23 cellular contexts compared by ENCODE assay signal in the genomic region with DNA sequence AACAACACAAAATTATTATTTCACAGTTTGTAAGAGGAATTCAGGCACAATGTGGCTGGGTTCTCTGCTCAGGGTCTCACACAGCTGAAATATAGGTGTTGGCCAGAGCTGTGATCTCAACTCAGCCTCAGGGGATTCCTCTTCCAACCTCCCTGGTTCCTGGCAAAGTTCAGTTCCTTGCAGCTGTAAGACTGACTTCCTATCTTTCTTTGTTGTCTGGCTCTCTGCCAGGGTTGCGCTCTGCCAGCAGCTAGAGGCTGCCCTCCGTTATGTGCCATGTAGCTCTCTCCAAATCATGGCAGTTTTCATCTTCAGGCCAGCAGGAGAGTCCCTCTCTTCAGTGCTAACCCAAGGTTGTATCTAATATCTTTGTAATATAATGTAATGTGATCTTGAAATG.
A peak's percentile ranks its signal among the peaks of the same experiment; 100 is the strongest.
DNase-seq lines count a peak whose midpoint lies in the region; FAIRE-seq and TF ChIP-seq lines count a peak whose summit lies in the region.
"Had no signal": no experiment of that assay in that cellular context is flagged by ENCODE, and none has a peak within 500 bp of the region (broad histone marks: within the 10 kb centered on the region; RNA-seq: fewer than 3 reads in every experiment).

No MANE protein-coding gene starts in this region.

- FAIRE-seq in endothelial cell of umbilical vein (lab: Jason Lieb, UNC): no peak
- FAIRE-seq: H54, islet of Langerhans had no signal

- no peak for TF ChIP-seq POLR2A in endothelial cell of umbilical vein (IDR thresholded peaks at IDR 0.05; ENCODE audit: low read depth, low read length)

- peaks cover 2% of the 10 kb centered on the region for H3K4me1 ChIP-seq in endothelial cell of umbilical vein (ENCODE audit: control insufficient read depth, extremely low read depth, insufficient read depth, low read length)
- H3K4me1 ChIP-seq in smooth muscle cell (ENCODE audit: low read depth): no peaks in the 10 kb centered on the region
- H3K4me1 ChIP-seq: esophagus muscularis mucosa had no signal

- dilution Hi-C loops in endothelial cell of umbilical vein (cut with MboI; ENCODE audit: extremely low pct_ligation_motif_present, low sequenced_read_pairs): no loop called here

- H3K27me3 ChIP-seq in endothelial cell of umbilical vein (ENCODE audit: control insufficient read depth in 2 of 2, insufficient read depth in 2 of 2, low read length in 2 of 2) (no peaks in the 10 kb centered on the region), smooth muscle cell (ENCODE audit: low read depth) (no peaks in the 10 kb centered on the region)
- H3K27me3 ChIP-seq: BLaER1 treated with 17β-estradiol and CSF1 and Interleukin-3, amounts not matched to agents 10 nM and 100 nM; dorsolateral prefrontal cortex; esophagus muscularis mucosa had no signal

- DNase-seq in Ammon's horn (ENCODE audit: low spot score) (peak; percentile 8), ELF-1 (ENCODE audit: low read depth, low spot score) (peak; percentile 16), RPMI8226 (peak; percentile 45), endothelial cell of umbilical vein (ENCODE audit: low read depth, low spot score) (peak; percentile 27), T-helper 1 cell (no peak), osteocyte (ENCODE audit: extremely low spot score, unreplicated experiment) (no peak), smooth muscle cell (lab: John Stamatoyannopoulos, UW; ENCODE audit: unreplicated experiment) (no peak), AG08395 (ENCODE audit: low spot score) (no peak)
- DNase-seq: activated CD4-positive, alpha-beta T cell treated with anti-CD3 and anti-CD28 coated beads for 48 hours; activated CD8-positive, alpha-beta memory T cell treated with anti-CD3 and anti-CD28 coated beads, Interleukin-2, amount 50 U/mL, for 48 hours; mesendoderm; NCI-H2107; nephron progenitor cell; SHP77; stimulated activated naive CD4-positive, alpha-beta T cell treated with Interleukin-2 at 50 U/mL for 16 hours had no signal

- TF ChIP-seq CTCF in endothelial cell of umbilical vein (IDR thresholded peaks at IDR 0.05; ENCODE audit: extremely low read depth in 1 of 2, insufficient read depth in 1 of 2, low read depth in 1 of 2, low read length in 2 of 2) (no peak), osteocyte (IDR thresholded peaks at IDR 0.05) (no peak), smooth muscle cell (IDR thresholded peaks at IDR 0.05; ENCODE audit: borderline replicate concordance, insufficient read depth, poor library complexity, severe bottlenecking) (no peak)

- no peaks in the 10 kb centered on the region for H3K9me3 Mint-ChIP-seq in osteocyte (ENCODE audit: unreplicated experiment)
- H3K9me3 Mint-ChIP-seq: nephron progenitor cell had no signal

- H4K20me1 ChIP-seq in endothelial cell of umbilical vein (replicated peaks; ENCODE audit: control insufficient read depth, extremely low read depth, insufficient read depth, low read length) (no peaks in the 10 kb centered on the region), smooth muscle cell (ENCODE audit: low read depth) (no peaks in the 10 kb centered on the region)
- H4K20me1 ChIP-seq: BLaER1 treated with 17β-estradiol and CSF1 and Interleukin-3, amounts not matched to agents 10 nM and 100 nM had no signal

- H3K4me1 Mint-ChIP-seq in osteocyte (ENCODE audit: unreplicated experiment): no peaks in the 10 kb centered on the region
- H3K4me1 Mint-ChIP-seq: activated naive CD4-positive, alpha-beta T cell treated with anti-CD3 and anti-CD28 coated beads, Interleukin-2, amount 50 U/mL, for 24 hours had no signal

- no peaks in the 10 kb centered on the region for H3K9me3 ChIP-seq in endothelial cell of umbilical vein (replicated peaks; ENCODE audit: control insufficient read depth, insufficient read depth, low read length)
- H3K9me3 ChIP-seq in smooth muscle cell (replicated peaks; ENCODE audit: low read depth): no peaks in the 10 kb centered on the region
- H3K9me3 ChIP-seq: BLaER1 treated with 17β-estradiol and CSF1 and Interleukin-3, amounts not matched to agents 10 nM and 100 nM; esophagus muscularis mucosa had no signal

- no peak overlapping the region for H3K27ac Mint-ChIP-seq in osteocyte (ENCODE audit: unreplicated experiment)
- H3K27ac Mint-ChIP-seq: activated naive CD4-positive, alpha-beta T cell treated with anti-CD3 and anti-CD28 coated beads, Interleukin-2, amount 50 U/mL, for 24 hours; brain; nephron progenitor cell; type B pancreatic cell had no signal

- H3K9me1 ChIP-seq in endothelial cell of umbilical vein (replicated peaks; ENCODE audit: control insufficient read depth, extremely low read depth, insufficient read depth, low read length): no peaks in the 10 kb centered on the region

- POLR2A ChIA-PET in endothelial cell of umbilical vein (lab: Charles Lee): no interaction called here

- no peaks in the 10 kb centered on the region for H3K36me3 Mint-ChIP-seq in osteocyte (ENCODE audit: unreplicated experiment)
- H3K36me3 Mint-ChIP-seq: activated naive CD4-positive, alpha-beta T cell treated with anti-CD3 and anti-CD28 coated beads, Interleukin-2, amount 50 U/mL, for 24 hours; brain; type B pancreatic cell had no signal

- H3K27ac ChIP-seq in endothelial cell of umbilical vein (ENCODE audit: insufficient read depth, low read depth, low read length) (no peak overlapping the region), smooth muscle cell (ENCODE audit: low read depth) (no peak overlapping the region)
- H3K27ac ChIP-seq: BLaER1 treated with 17β-estradiol and CSF1 and Interleukin-3, amounts not matched to agents 10 nM and 100 nM; dorsolateral prefrontal cortex; esophagus muscularis mucosa had no signal

- WGBS in smooth muscle cell (ENCODE audit: low lambda C conversion rate): 98% methylated on average over 2 of the region's 2 CpGs

- peaks cover 7% of the 10 kb centered on the region for H3K27me3 Mint-ChIP-seq in osteocyte (ENCODE audit: unreplicated experiment)
- H3K27me3 Mint-ChIP-seq: activated naive CD4-positive, alpha-beta T cell treated with anti-CD3 and anti-CD28 coated beads, Interleukin-2, amount 50 U/mL, for 24 hours; brain; type B pancreatic cell had no signal

- H3K9ac ChIP-seq in endothelial cell of umbilical vein (replicated peaks; ENCODE audit: extremely low read depth, insufficient read depth, low read length): no peak overlapping the region
- H3K9ac ChIP-seq in smooth muscle cell (ENCODE audit: low read depth): no peak overlapping the region
- H3K9ac ChIP-seq: BLaER1 treated with 17β-estradiol and CSF1 and Interleukin-3, amounts not matched to agents 10 nM and 100 nM had no signal

- no peaks in the 10 kb centered on the region for H3F3A ChIP-seq in smooth muscle cell (ENCODE audit: low read depth)

- H3K4me3 ChIP-seq in endothelial cell of umbilical vein (replicated peaks in 1 of 3; ENCODE audit: insufficient read depth in 1 of 3, low read depth in 1 of 3, low read length in 3 of 3) (no peak overlapping the region), smooth muscle cell (no peak overlapping the region)
- H3K4me3 ChIP-seq: BLaER1 treated with 17β-estradiol and CSF1 and Interleukin-3, amounts not matched to agents 10 nM and 100 nM; dorsolateral prefrontal cortex; esophagus muscularis mucosa had no signal

- BruUV-seq in endothelial cell of umbilical vein (replicated peaks; lab: Mats Ljungman, UMichigan): no TSS peak

- no peak overlapping the region for H3K4me2 ChIP-seq in endothelial cell of umbilical vein (ENCODE audit: insufficient read depth, low read length)
- no peak overlapping the region for H3K4me2 ChIP-seq in smooth muscle cell

- intact Hi-C loops in endothelial cell of umbilical vein (cut with micrococcal nuclease): no loop called here

- H3K79me2 ChIP-seq in endothelial cell of umbilical vein (ENCODE audit: control insufficient read depth, insufficient read depth, low read length) (no peaks in the 10 kb centered on the region), smooth muscle cell (ENCODE audit: low read depth) (no peaks in the 10 kb centered on the region)

- CTCF ChIA-PET in endothelial cell of umbilical vein (lab: Charles Lee): no interaction called here

- H3K4me3 Mint-ChIP-seq in osteocyte (ENCODE audit: unreplicated experiment): no peak overlapping the region
- H3K4me3 Mint-ChIP-seq: activated naive CD4-positive, alpha-beta T cell treated with anti-CD3 and anti-CD28 coated beads, Interleukin-2, amount 50 U/mL, for 24 hours; brain; nephron progenitor cell; type B pancreatic cell had no signal

- H3K36me3 ChIP-seq in endothelial cell of umbilical vein (ENCODE audit: control insufficient read depth in 2 of 2, extremely low read depth in 1 of 2, insufficient read depth in 2 of 2, low read length in 2 of 2) (no peaks in the 10 kb centered on the region), smooth muscle cell (ENCODE audit: low read depth) (no peaks in the 10 kb centered on the region)
- H3K36me3 ChIP-seq: BLaER1 treated with 17β-estradiol and CSF1 and Interleukin-3, amounts not matched to agents 10 nM and 100 nM; esophagus muscularis mucosa had no signal

- no peak overlapping the region for H2AFZ ChIP-seq in endothelial cell of umbilical vein (ENCODE audit: low read depth, low read length)
- H2AFZ ChIP-seq in smooth muscle cell (ENCODE audit: low read depth): no peak overlapping the region

TF ChIP-seq in endothelial cell of umbilical vein, 7 proteins besides CTCF, POLR2A, EP300 and RAD21:
- TF ChIP-seq JUN (IDR thresholded peaks at IDR 0.05; ENCODE audit: borderline replicate concordance, insufficient read depth, insufficient read length, low read depth) (no peak), EZH2 (IDR thresholded peaks at IDR 0.05; ENCODE audit: borderline replicate concordance, low read depth, low read length, severe bottlenecking) (no peak), POLR2AphosphoS5 (IDR thresholded peaks at IDR 0.05; ENCODE audit: insufficient read depth, low read depth, low read length) (no peak), FOS (IDR thresholded peaks at IDR 0.05; ENCODE audit: borderline replicate concordance, insufficient read depth, low read length) (no peak), GATA2 (IDR thresholded peaks at IDR 0.05; ENCODE audit: insufficient read depth, insufficient read length, low read depth, low read length) (no peak), MYC (IDR thresholded peaks at IDR 0.05; ENCODE audit: low read depth, low read length) (no peak)
- TF ChIP-seq, protein P1, sequence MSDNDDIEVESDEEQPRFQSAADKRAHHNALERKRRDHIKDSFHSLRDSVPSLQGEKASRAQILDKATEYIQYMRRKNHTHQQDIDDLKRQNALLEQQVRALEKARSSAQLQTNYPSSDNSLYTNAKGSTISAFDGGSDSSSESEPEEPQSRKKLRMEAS (IDR thresholded peaks at IDR 0.05; ENCODE audit: insufficient read depth, insufficient read length): no peak

Comparison
In these comparisons a context has a peak if more than half of its experiments do, and no peak if none do; other contexts are left out.
1. DNase-seq: peak in Ammon's horn (single experiment), ELF-1 (single experiment), RPMI8226 (single experiment) and endothelial cell of umbilical vein (single experiment); none in T-helper 1 cell (0 of 5), osteocyte (single experiment), smooth muscle cell (single experiment) and AG08395 (single experiment).